ENCODE assay signal across 6 cellular contexts in the genomic region with DNA sequence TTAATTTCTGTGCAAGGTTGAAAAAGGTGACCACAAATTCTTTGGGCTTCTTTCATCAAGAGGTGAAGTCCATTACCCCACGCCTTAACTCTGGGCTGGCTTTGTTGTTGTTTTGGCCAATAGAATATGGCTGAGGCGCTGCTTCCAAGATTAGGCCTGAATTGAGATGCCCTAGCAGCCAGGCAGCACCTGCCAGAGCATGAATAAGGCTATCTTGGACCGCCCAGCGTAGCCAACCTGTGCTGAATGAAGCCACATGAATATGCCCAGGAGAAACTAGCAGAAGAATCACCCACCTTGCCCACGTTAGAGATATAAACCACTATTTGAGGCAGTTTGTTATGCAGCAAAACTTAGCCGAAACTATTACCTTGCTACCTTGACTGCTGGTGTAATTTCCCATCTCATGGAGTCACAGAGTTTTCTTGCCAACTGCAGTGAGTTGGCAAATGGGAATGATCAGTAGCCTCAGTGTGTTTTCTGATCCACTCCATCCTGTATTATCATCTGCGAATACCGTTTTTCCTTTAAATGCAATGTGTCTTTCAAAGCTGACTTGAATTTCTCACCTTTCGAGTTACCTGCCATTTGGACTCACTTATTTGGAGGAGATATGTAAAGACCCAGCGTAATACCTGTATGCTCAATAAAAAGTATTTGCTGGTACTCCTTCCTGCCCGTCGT. TPM values are rescaled to one million over a fixed set of nuclear protein-coding genes. Genes with fewer than 3 reads are reported as not detected.
DNase-seq lines count a peak whose midpoint lies in the region; TF ChIP-seq lines count a peak whose summit lies in the region.

No MANE protein-coding gene starts in this region.

- WGBS in adrenal gland, 4 donors: 34 to 43% (median 37%) methylated on average over 9 to 12 of the region's 12 CpGs

- H3K36me3 ChIP-seq in adrenal gland (replicated peaks in 1 of 2): no peaks in the 10 kb centered on the region
- H3K36me3 ChIP-seq in mucosa of stomach (ENCODE audit: control insufficient read depth, insufficient read depth, low read length): no peaks in the 10 kb centered on the region

- TF ChIP-seq CTCF in GM12875 (IDR thresholded peaks at IDR 0.05; ENCODE audit: borderline replicate concordance, insufficient read depth, low read depth, low read length) (no peak), adrenal gland (IDR thresholded peaks at IDR 0.05) (no peak)

- intact Hi-C loops in adrenal gland (cut with DNase I): no loop called here

- H3K4me3 ChIP-seq in GM12875 (ENCODE audit: low read depth, low read length): peak overlapping the region; percentile 85
- H3K4me3 ChIP-seq in adrenal gland: peak overlapping the region in 3 of 4 donors; percentile 62 to 90 (median 82)
- peak overlapping the region; percentile 98 for H3K4me3 ChIP-seq in mucosa of stomach (ENCODE audit: low read length)

- DNase-seq in adrenal gland: peak in 4 of 7 donors; percentile 15 to 58 (median 24)
- DNase-seq in NOMO-1 (lab: John Stamatoyannopoulos, UW; ENCODE audit: unreplicated experiment in 2 of 2): no peak
- DNase-seq in NCI-H1694 (lab: John Stamatoyannopoulos, UW): no peak
- DNase-seq in effector CD4-positive, alpha-beta T cell: no peak

- peak overlapping the region in 4 of 5 donors; percentile 68 to 96 (median 92) for H3K27ac ChIP-seq in adrenal gland

- H3K27me3 ChIP-seq in adrenal gland: no peaks in the 10 kb centered on the region
- H3K27me3 ChIP-seq in mucosa of stomach (ENCODE audit: control insufficient read depth, insufficient read depth, low read length): no peaks in the 10 kb centered on the region

- H3K9me3 ChIP-seq in adrenal gland (replicated peaks in 1 of 3) (no peaks in the 10 kb centered on the region), mucosa of stomach (ENCODE audit: control insufficient read depth, low read length) (no peaks in the 10 kb centered on the region)

- H3K4me1 ChIP-seq in adrenal gland (replicated peaks in 1 of 2) (peaks cover 0 to 24% of the 10 kb centered on the region in 2 donors), mucosa of stomach (ENCODE audit: control insufficient read depth, insufficient read depth, low read length) (peaks cover 7% of the 10 kb centered on the region)

- peak overlapping the region; percentile 93 for H3K9ac ChIP-seq in mucosa of stomach (ENCODE audit: low read length)

- no peak for TF ChIP-seq POLR2A in adrenal gland (IDR thresholded peaks at IDR 0.05)

RNA-seq across cellular contexts. Expression of a gene that starts 0.7 kb away (rescaled TPM):
- total RNA-seq in adrenal gland: 10 to 100 TPM in 1 of 8 donors, 1 to 10 TPM in 7; 2.3 to 24.1 (median 7.5) TPM
- 1 to 10 TPM; 3.0 to 5.0 (median 4.4) TPM for polyA plus RNA-seq in adrenal gland

RNA-seq across cellular contexts. Expression of a gene that starts 0.7 kb away (rescaled TPM):
- total RNA-seq in adrenal gland: 10 to 100 TPM in 2 of 8 donors, 1 to 10 TPM in 6; 4.4 to 11.4 (median 8.9) TPM
- polyA plus RNA-seq in adrenal gland: 10 to 100 TPM; 12.6 to 14.7 (median 14.1) TPM

RNA-seq across cellular contexts. Expression of a gene that starts 12.6 kb away (rescaled TPM):
- 1 to 10 TPM in 4 of 8 donors, under 1 TPM in 3, not detected in 1; 0.35 to 2.2 (median 1.1) TPM for total RNA-seq in adrenal gland
- polyA plus RNA-seq in adrenal gland: 1 to 10 TPM in 1 of 3 donors, under 1 TPM in 2; 0.44 to 1.3 (median 0.88) TPM

RNA-seq across cellular contexts. Expression of a gene that starts 26.8 kb away (rescaled TPM):
- 10 to 100 TPM; 14.4 to 36.9 (median 23.0) TPM for total RNA-seq in adrenal gland
- polyA plus RNA-seq in adrenal gland: 10 to 100 TPM; 42.7 to 70.1 (median 51.1) TPM

RNA-seq across cellular contexts. Expression of a gene that starts 26.9 kb away (rescaled TPM):
- 10 to 100 TPM; 25.4 to 38.1 (median 30.5) TPM for total RNA-seq in adrenal gland
- 10 to 100 TPM; 16.8 to 51.5 (median 17.4) TPM for polyA plus RNA-seq in adrenal gland

Comparison
In these comparisons a context has a peak if more than half of its experiments do, and no peak if none do; other contexts are left out.
1. DNase-seq: peak in adrenal gland (4 of 7); none in NOMO-1 (0 of 2), NCI-H1694 (single experiment) and effector CD4-positive, alpha-beta T cell (single experiment).
2. Peak in every context shown above with its lines, with median percentiles within 50 percentile points of each other: H3K4me3 ChIP-seq.